Comparison of ENCODE assay signal across 19 cellular contexts in genomic region chr14:104152686-104153398, GRCh38. TPM values are rescaled to one million over a fixed set of nuclear protein-coding genes. Genes with fewer than 3 reads are reported as not detected.
A peak's percentile ranks its signal among the peaks of the same experiment; 100 is the strongest.
DNase-seq lines count a peak whose midpoint lies in the region; TF ChIP-seq lines count a peak whose summit lies in the region.
"Had no signal": no experiment of that assay in that cellular context is flagged by ENCODE, and none has a peak within 500 bp of the region (broad histone marks: within the 10 kb centered on the region; RNA-seq: fewer than 3 reads in every experiment).

No MANE protein-coding gene starts in this region.

- H3K9ac ChIP-seq in neuronal stem cell (ENCODE audit: low read depth, low read length, poor library complexity) (peak overlapping the region; percentile 34), mesendoderm (ENCODE audit: low read length) (no peak overlapping the region)
- H3K9ac ChIP-seq: BLaER1 had no signal

- H2BK5ac ChIP-seq in neuronal stem cell (ENCODE audit: low read length) (no peak overlapping the region), mesendoderm (ENCODE audit: low read length) (no peak overlapping the region)

- H2BK120ac ChIP-seq in neuronal stem cell (ENCODE audit: low read depth, low read length) (no peak overlapping the region), mesendoderm (ENCODE audit: low read depth, low read length) (no peak overlapping the region)

- H3K9me3 Mint-ChIP-seq in activated CD4-positive, alpha-beta memory T cell treated with anti-CD3 and anti-CD28 coated beads, Interleukin-2, amount 10 ng/mL, durations not matched to agents 7 days and 5 days = no peaks in the 10 kb centered on the region
- no peaks in the 10 kb centered on the region for H3K9me3 Mint-ChIP-seq in activated CD4-positive, alpha-beta memory T cell treated with anti-CD3 and anti-CD28 coated beads for 36 hours
- no peaks in the 10 kb centered on the region for H3K9me3 Mint-ChIP-seq in immature natural killer cell
- H3K9me3 Mint-ChIP-seq: CD8-positive, alpha-beta T cell had no signal

- no peaks in the 10 kb centered on the region for H3K27me3 Mint-ChIP-seq in activated CD4-positive, alpha-beta memory T cell treated with anti-CD3 and anti-CD28 coated beads, Interleukin-2, amount 10 ng/mL, durations not matched to agents 7 days and 5 days
- peaks cover 1% of the 10 kb centered on the region for H3K27me3 Mint-ChIP-seq in activated CD4-positive, alpha-beta memory T cell treated with anti-CD3 and anti-CD28 coated beads for 36 hours
- H3K27me3 Mint-ChIP-seq in immature natural killer cell (ENCODE audit: low read depth in 3 of 3) = peaks cover 0 to 5% (median 0%) of the 10 kb centered on the region in 3 donors

- POLR2A ChIA-PET in activated CD4-positive, alpha-beta memory T cell treated with anti-CD3 and anti-CD28 coated beads, Interleukin-2, amount 10 ng/mL, durations not matched to agents 7 days and 5 days (lab: Charles Lee) = interaction anchor here (1.7 kb wide), 1 partner anchor 13 kb away, joined by 4 read pairs; no protein-coding TSS in a partner anchor
- POLR2A ChIA-PET in activated CD4-positive, alpha-beta memory T cell treated with anti-CD3 and anti-CD28 coated beads for 36 hours (lab: Charles Lee) = no interaction called here
- POLR2A ChIA-PET in RWPE1 (lab: Yijun Ruan, JAX; ENCODE audit: low non-redundant PET) = no interaction called here

- peak overlapping the region; percentile 54 for H3K27ac Mint-ChIP-seq in activated CD4-positive, alpha-beta memory T cell treated with anti-CD3 and anti-CD28 coated beads, Interleukin-2, amount 10 ng/mL, durations not matched to agents 7 days and 5 days
- no peak overlapping the region for H3K27ac Mint-ChIP-seq in activated CD4-positive, alpha-beta memory T cell treated with anti-CD3 and anti-CD28 coated beads for 36 hours
- no peak overlapping the region for H3K27ac Mint-ChIP-seq in immature natural killer cell
- H3K27ac Mint-ChIP-seq: B cell; CD4-positive, CD25-positive, alpha-beta regulatory T cell; CD8-positive, alpha-beta T cell; HFFc6 had no signal

- H3K79me2 ChIP-seq in mesendoderm (ENCODE audit: control insufficient read depth, insufficient read depth, low read length) = peaks cover 12% of the 10 kb centered on the region

- H2BK12ac ChIP-seq in neuronal stem cell (ENCODE audit: low read length) = no peak overlapping the region

- H3K36me3 ChIP-seq in neuronal stem cell (replicated peaks in 1 of 2; ENCODE audit: control insufficient read depth in 2 of 2, insufficient read depth in 2 of 2, low read length in 2 of 2) = peaks cover 4 to 9% of the 10 kb centered on the region in 2 donors
- peaks cover 4% of the 10 kb centered on the region for H3K36me3 ChIP-seq in mesendoderm (ENCODE audit: control insufficient read depth, insufficient read depth, low read length)

- peak overlapping the region; percentile 67 for H3K18ac ChIP-seq in neuronal stem cell (ENCODE audit: low read length)
- H3K18ac ChIP-seq in mesendoderm (ENCODE audit: low read length) = no peak overlapping the region

- H2AFZ ChIP-seq in neuronal stem cell (ENCODE audit: low read length) = no peak overlapping the region

- peaks cover 14% of the 10 kb centered on the region for H3K4me1 Mint-ChIP-seq in activated CD4-positive, alpha-beta memory T cell treated with anti-CD3 and anti-CD28 coated beads, Interleukin-2, amount 10 ng/mL, durations not matched to agents 7 days and 5 days
- H3K4me1 Mint-ChIP-seq in activated CD4-positive, alpha-beta memory T cell treated with anti-CD3 and anti-CD28 coated beads for 36 hours (ENCODE audit: low read depth) = no peaks in the 10 kb centered on the region
- no peaks in the 10 kb centered on the region for H3K4me1 Mint-ChIP-seq in immature natural killer cell
- H3K4me1 Mint-ChIP-seq: B cell; CD4-positive, CD25-positive, alpha-beta regulatory T cell had no signal

- peak overlapping the region; percentile 89 for H3K14ac ChIP-seq in neuronal stem cell (ENCODE audit: low read length)

- no peak overlapping the region for H3K4me2 ChIP-seq in neuronal stem cell (ENCODE audit: insufficient read depth, low read length, poor library complexity, severe bottlenecking)
- no peak overlapping the region for H3K4me2 ChIP-seq in mesendoderm (ENCODE audit: low read length)
- H3K4me2 ChIP-seq: BLaER1 had no signal

- peak overlapping the region in 1 of 2 donors; percentile 42 for H3K4me3 ChIP-seq in neuronal stem cell (ENCODE audit: low read length in 2 of 2)
- H3K4me3 ChIP-seq in mesendoderm (ENCODE audit: low read length) = no peak overlapping the region
- H3K4me3 ChIP-seq: BLaER1 had no signal

- peak overlapping the region; percentile 78 for H3K27ac ChIP-seq in RWPE1
- H3K27ac ChIP-seq in neuronal stem cell (replicated peaks; ENCODE audit: low read length) = no peak overlapping the region
- H3K27ac ChIP-seq in mesendoderm (ENCODE audit: low read depth, low read length) = no peak overlapping the region
- H3K27ac ChIP-seq: 22Rv1, BLaER1, C4-2B had no signal

- no peaks in the 10 kb centered on the region for H3K36me3 Mint-ChIP-seq in activated CD4-positive, alpha-beta memory T cell treated with anti-CD3 and anti-CD28 coated beads, Interleukin-2, amount 10 ng/mL, durations not matched to agents 7 days and 5 days (ENCODE audit: low read depth)
- H3K36me3 Mint-ChIP-seq in activated CD4-positive, alpha-beta memory T cell treated with anti-CD3 and anti-CD28 coated beads for 36 hours = no peaks in the 10 kb centered on the region
- H3K36me3 Mint-ChIP-seq in immature natural killer cell = no peaks in the 10 kb centered on the region
- H3K36me3 Mint-ChIP-seq: CD4-positive, CD25-positive, alpha-beta regulatory T cell; CD8-positive, alpha-beta T cell had no signal

- DNase-seq in activated CD4-positive, alpha-beta memory T cell treated with anti-CD3 and anti-CD28 coated beads, Interleukin-2, amount 10 ng/mL, durations not matched to agents 7 days and 5 days = no peak
- no peak for DNase-seq in activated CD4-positive, alpha-beta memory T cell treated with anti-CD3 and anti-CD28 coated beads for 36 hours
- DNase-seq in RWPE1 (ENCODE audit: low spot score) = no peak
- no peak for DNase-seq in neuronal stem cell (ENCODE audit: low spot score)
- DNase-seq in mesendoderm = no peak
- no peak for DNase-seq in immature natural killer cell
- DNase-seq: Caco-2; CD4-positive, CD25-positive, alpha-beta regulatory T cell; CD8-positive, alpha-beta T cell; DMS153; DND-41; GOT3; H7; HFFc6 had no signal

- H4K8ac ChIP-seq in neuronal stem cell (ENCODE audit: low read depth, low read length) (no peak overlapping the region), mesendoderm (ENCODE audit: low read depth, low read length) (no peak overlapping the region)

- peaks cover 27 to 34% of the 10 kb centered on the region in 2 donors for H3K4me1 ChIP-seq in neuronal stem cell (ENCODE audit: control insufficient read depth in 2 of 2, insufficient read depth in 1 of 2, low read depth in 1 of 2, low read length in 2 of 2)
- H3K4me1 ChIP-seq in mesendoderm (ENCODE audit: control insufficient read depth, low read depth, low read length) = peaks cover 18% of the 10 kb centered on the region
- H3K4me1 ChIP-seq: Caco-2 had no signal

- H3K4me3 Mint-ChIP-seq in activated CD4-positive, alpha-beta memory T cell treated with anti-CD3 and anti-CD28 coated beads, Interleukin-2, amount 10 ng/mL, durations not matched to agents 7 days and 5 days = no peak overlapping the region
- H3K4me3 Mint-ChIP-seq in activated CD4-positive, alpha-beta memory T cell treated with anti-CD3 and anti-CD28 coated beads for 36 hours = no peak overlapping the region
- H3K4me3 Mint-ChIP-seq in immature natural killer cell = no peak overlapping the region
- H3K4me3 Mint-ChIP-seq: B cell; CD4-positive, CD25-positive, alpha-beta regulatory T cell; CD8-positive, alpha-beta T cell; HFFc6 had no signal

- no peak overlapping the region for H3K56ac ChIP-seq in mesendoderm (ENCODE audit: low read length)

- H4K5ac ChIP-seq in mesendoderm (ENCODE audit: low read length) = no peak overlapping the region

- CTCF ChIA-PET in activated CD4-positive, alpha-beta memory T cell treated with anti-CD3 and anti-CD28 coated beads, Interleukin-2, amount 10 ng/mL, durations not matched to agents 7 days and 5 days (lab: Charles Lee) = no interaction called here
- CTCF ChIA-PET in activated CD4-positive, alpha-beta memory T cell treated with anti-CD3 and anti-CD28 coated beads for 36 hours (lab: Charles Lee) = no interaction called here
- CTCF ChIA-PET in RWPE1 (lab: Yijun Ruan, JAX) = interaction anchor here (0.7 kb wide), 1 partner anchor 489 kb away, joined by 4 read pairs; no protein-coding TSS in a partner anchor

- no peaks in the 10 kb centered on the region for H3K27me3 ChIP-seq in neuronal stem cell (ENCODE audit: control insufficient read depth in 3 of 3, insufficient read depth in 3 of 3, low read depth in 1 of 3, low read length in 3 of 3)
- H3K27me3 ChIP-seq in mesendoderm (ENCODE audit: insufficient read depth, low read length, poor library complexity) = no peaks in the 10 kb centered on the region
- H3K27me3 ChIP-seq: BLaER1 had no signal

- no peaks in the 10 kb centered on the region for H3K9me3 ChIP-seq in neuronal stem cell (replicated peaks in 1 of 2; ENCODE audit: control insufficient read depth in 2 of 2, insufficient read depth in 1 of 2, low read depth in 1 of 2, low read length in 2 of 2)
- H3K9me3 ChIP-seq: BLaER1, Caco-2 had no signal

- H2AK5ac ChIP-seq in neuronal stem cell (ENCODE audit: low read depth, low read length) (no peak overlapping the region), mesendoderm (ENCODE audit: low read length) (no peak overlapping the region)

- H3K4ac ChIP-seq in neuronal stem cell (ENCODE audit: low read length) = no peak overlapping the region
- no peak overlapping the region for H3K4ac ChIP-seq in mesendoderm (ENCODE audit: low read depth, low read length)

- no peak overlapping the region for H3K23ac ChIP-seq in neuronal stem cell (ENCODE audit: low read depth, low read length, poor library complexity)
- H3K23ac ChIP-seq in mesendoderm (ENCODE audit: low read length) = no peak overlapping the region

- TF ChIP-seq CTCF in RWPE1 (conservative IDR thresholded peaks at IDR 0.05; ENCODE audit: low read depth) = no peak

- peaks cover 31% of the 10 kb centered on the region for H3K79me1 ChIP-seq in neuronal stem cell (ENCODE audit: low read depth, low read length)
- H3K79me1 ChIP-seq in mesendoderm (ENCODE audit: low read length) = peaks cover 8% of the 10 kb centered on the region

- intact Hi-C loops in activated CD4-positive, alpha-beta memory T cell treated with anti-CD3 and anti-CD28 coated beads for 36 hours (cut with micrococcal nuclease) = no loop called here

- WGBS in neuronal stem cell (ENCODE audit: extremely low coverage in 2 of 2, insufficient read length in 2 of 2, insufficient replicate concordance in 1 of 2), 2 donors = no CpG with 5 or more reads among the region's 21 CpGs
- no CpG with 5 or more reads among the region's 21 CpGs for WGBS in mesendoderm (ENCODE audit: extremely low coverage, insufficient coverage, low lambda C conversion rate)

- no peak overlapping the region for H4K91ac ChIP-seq in neuronal stem cell (ENCODE audit: low read depth, low read length, poor library complexity)

- H2BK15ac ChIP-seq in neuronal stem cell (ENCODE audit: low read length) = no peak overlapping the region
- no peak overlapping the region for H2BK15ac ChIP-seq in mesendoderm (replicated peaks; ENCODE audit: low read depth)

RNA-seq across cellular contexts. Expression of gene KIF26A, which starts 14.5 kb away (rescaled TPM):
- total RNA-seq in activated CD4-positive, alpha-beta memory T cell treated with anti-CD3 and anti-CD28 coated beads, Interleukin-2, amount 10 ng/mL, durations not matched to agents 7 days and 5 days = 1 to 10 TPM; 7.7 to 7.9 TPM
- total RNA-seq in activated CD4-positive, alpha-beta memory T cell treated with anti-CD3 and anti-CD28 coated beads for 36 hours = under 1 TPM; 0.29 to 0.38 TPM
- 14.6 TPM for polyA plus RNA-seq in neuronal stem cell (2013, experiment 1 of 2)
- polyA plus RNA-seq in neuronal stem cell (2013, experiment 2 of 2) = 14.0 TPM
- polyA plus RNA-seq in mesendoderm (2013, experiment 1 of 2) = 6.3 TPM
- 6.3 TPM for polyA plus RNA-seq in mesendoderm (2013, experiment 2 of 2)
- not detected for polyA plus RNA-seq in immature natural killer cell
- total RNA-seq: B cell had no signal
- polyA plus RNA-seq: AG04450; CD4-positive, CD25-positive, alpha-beta regulatory T cell had no signal

Comparison
In these comparisons a context has a peak if more than half of its experiments do, and no peak if none do; other contexts are left out.
1. RNA of gene KIF26A, which starts 14.5 kb away (total RNA-seq): 7.7 to 7.9 TPM in activated CD4-positive, alpha-beta memory T cell treated with anti-CD3 and anti-CD28 coated beads, Interleukin-2, amount 10 ng/mL, durations not matched to agents 7 days and 5 days; 0.29 to 0.38 TPM in activated CD4-positive, alpha-beta memory T cell treated with anti-CD3 and anti-CD28 coated beads for 36 hours; every median in the first group is over 4 times any median in the second.